8 cellular contexts compared by ENCODE assay signal in genomic region chr17:59329558-59330313, GRCh38. TPM values are rescaled to one million over a fixed set of nuclear protein-coding genes. Genes with fewer than 3 reads are reported as not detected.
A peak's percentile ranks its signal among the peaks of the same experiment; 100 is the strongest.
DNase-seq lines count a peak whose midpoint lies in the region; ATAC-seq and TF ChIP-seq lines count a peak whose summit lies in the region.

No MANE protein-coding gene starts in this region.

- intact Hi-C loops in heart right ventricle (cut with DNase I) = loop anchor here (1.0 to 10.0 kb wide), 12 partner anchors 37 to 113 kb away; no protein-coding TSS in a partner anchor

- ATAC-seq in GM18511 (IDR thresholded peaks at IDR 0.05; ENCODE audit: unreplicated experiment) = peak; percentile 37
- ATAC-seq in heart right ventricle = peak; percentile 36 to 74 (median 59)
- ATAC-seq in GM19463 (IDR thresholded peaks at IDR 0.05; ENCODE audit: unreplicated experiment) = no peak

- H3K36me3 ChIP-seq in MM.1S (replicated peaks; ENCODE audit: insufficient read depth, low read length) (no peaks in the 10 kb centered on the region), heart right ventricle (no peaks in the 10 kb centered on the region), trophoblast cell (ENCODE audit: control insufficient read depth in 1 of 2, insufficient read depth in 2 of 2, low read length in 2 of 2) (peaks cover 0 to 2% of the 10 kb centered on the region in 2 experiments)

- no peak overlapping the region for H3K18ac ChIP-seq in trophoblast cell (ENCODE audit: low read length)

- peak overlapping the region; percentile 100 for H3K4me2 ChIP-seq in MM.1S (ENCODE audit: low read depth, low read length)
- no peak overlapping the region for H3K4me2 ChIP-seq in trophoblast cell (ENCODE audit: low read length)

- H3K9ac ChIP-seq in MM.1S (ENCODE audit: low read length) = peak overlapping the region; percentile 31; the same call in 1 of the 2 replicates
- H3K9ac ChIP-seq in trophoblast cell (ENCODE audit: low read length) = no peak overlapping the region

- H3K4me3 ChIP-seq in MM.1S (ENCODE audit: low read length) (peak overlapping the region; percentile 19; the same call in 1 of the 2 replicates), astrocyte of the cerebellum (ENCODE audit: low read depth, low read length) (no peak overlapping the region), heart right ventricle (peak overlapping the region in 3 of 10 donors; percentile 0 to 98 (median 15)), trophoblast cell (ENCODE audit: low read depth, low read length) (no peak overlapping the region)

- no peak overlapping the region for H3K14ac ChIP-seq in trophoblast cell (ENCODE audit: low read length)

- TF ChIP-seq CTCF in MM.1S (IDR thresholded peaks at IDR 0.05; ENCODE audit: low read length) (peak; percentile 89), astrocyte of the cerebellum (IDR thresholded peaks at IDR 0.05; ENCODE audit: low read depth, low read length, missing control alignments) (peak; percentile 92), heart right ventricle (IDR thresholded peaks at IDR 0.05) (peak; percentile 68 to 96 (median 87))

- H3K27me3 ChIP-seq in MM.1S (replicated peaks; ENCODE audit: insufficient read depth, low read length) = no peaks in the 10 kb centered on the region
- H3K27me3 ChIP-seq in heart right ventricle = no peaks in the 10 kb centered on the region
- no peaks in the 10 kb centered on the region for H3K27me3 ChIP-seq in trophoblast cell (ENCODE audit: insufficient read depth, low read length)

- H4K20me1 ChIP-seq in MM.1S (ENCODE audit: insufficient read depth, low read length) = no peaks in the 10 kb centered on the region

- peak overlapping the region; percentile 70 for H2AFZ ChIP-seq in MM.1S (ENCODE audit: low read length)
- no peak overlapping the region for H2AFZ ChIP-seq in trophoblast cell (ENCODE audit: insufficient read depth, low read length, poor library complexity)

- peaks cover 18% of the 10 kb centered on the region for H3K79me1 ChIP-seq in trophoblast cell (ENCODE audit: low read length)

- H3K4ac ChIP-seq in trophoblast cell (ENCODE audit: low read depth, low read length) = no peak overlapping the region

- H3K9me2 ChIP-seq in MM.1S (replicated peaks; ENCODE audit: insufficient read depth, low read length) = no peaks in the 10 kb centered on the region

- no peak overlapping the region for H4K91ac ChIP-seq in trophoblast cell (ENCODE audit: low read depth, low read length)

- H2BK12ac ChIP-seq in trophoblast cell (ENCODE audit: low read length) = no peak overlapping the region

- no peak overlapping the region for H2BK5ac ChIP-seq in trophoblast cell (ENCODE audit: low read depth, low read length, poor library complexity)

- H3K4me1 ChIP-seq in MM.1S (ENCODE audit: low read length) = peaks cover 25% of the 10 kb centered on the region
- H3K4me1 ChIP-seq in heart right ventricle = peaks cover 6 to 65% (median 60%) of the 10 kb centered on the region in 9 donors
- H3K4me1 ChIP-seq in trophoblast cell (ENCODE audit: control insufficient read depth in 1 of 2, insufficient read depth in 2 of 2, low read length in 2 of 2) = peaks cover 11 to 24% of the 10 kb centered on the region in 2 experiments

- no peak overlapping the region for H2AK5ac ChIP-seq in trophoblast cell (ENCODE audit: low read length)

- in situ Hi-C loops in ACHN (cut with HindIII; ENCODE audit: low pct_ligation_motif_present, low pct_unique_long_range_greater_than_20kb, low sequenced_read_pairs) (loop anchor here (25.0 kb wide), 1 partner anchor 108 kb away; no protein-coding TSS in a partner anchor), astrocyte of the cerebellum (cut with HindIII; ENCODE audit: low sequenced_read_pairs) (loop anchor here (5.0 kb wide), 1 partner anchor 98 kb away; no protein-coding TSS in a partner anchor)

- H3F3A ChIP-seq in MM.1S (ENCODE audit: insufficient read depth, low read length) = peaks cover 19% of the 10 kb centered on the region

- no peaks in the 10 kb centered on the region for H3K9me3 ChIP-seq in MM.1S (replicated peaks; ENCODE audit: insufficient read depth, low read length)
- no peaks in the 10 kb centered on the region for H3K9me3 ChIP-seq in heart right ventricle
- H3K9me3 ChIP-seq in trophoblast cell (ENCODE audit: insufficient read depth, low read depth, low read length) = no peaks in the 10 kb centered on the region

- WGBS in heart right ventricle, 2 donors = 4 to 8% methylated on average over 8 of the region's 8 CpGs
- no CpG with 5 or more reads among the region's 8 CpGs for WGBS in trophoblast cell (ENCODE audit: extremely low coverage, insufficient coverage, insufficient read length)

- H3K27ac ChIP-seq in MM.1S (ENCODE audit: low read length) (peak overlapping the region; percentile 77), heart right ventricle (peak overlapping the region; percentile 74 to 99 (median 97)), trophoblast cell (ENCODE audit: low read depth, low read length) (peak overlapping the region; percentile 61)

- H4K8ac ChIP-seq in trophoblast cell (ENCODE audit: low read depth, low read length) = peak overlapping the region; percentile 7

- DNase-seq in ACHN = peak; percentile 78
- DNase-seq in MM.1S = peak; percentile 72
- peak; percentile 86 for DNase-seq in SKM-1 treated with dmso at 0.1 percent for 144 hours (lab: John Stamatoyannopoulos, UW; ENCODE audit: unreplicated experiment)
- peak; percentile 55 for DNase-seq in astrocyte of the cerebellum (ENCODE audit: low read depth)
- DNase-seq in heart right ventricle = peak; percentile 39 to 76
- DNase-seq in trophoblast cell = peak; percentile 85 to 95

- peaks cover 17% of the 10 kb centered on the region; the same call in 1 of the 2 replicates for H3K79me2 ChIP-seq in MM.1S (ENCODE audit: low read length)
- H3K79me2 ChIP-seq in trophoblast cell (ENCODE audit: control insufficient read depth, insufficient read depth, low read length, poor library complexity) = peaks cover 22% of the 10 kb centered on the region

- H2BK120ac ChIP-seq in trophoblast cell (ENCODE audit: insufficient read depth, low read length, poor library complexity) = no peak overlapping the region

- no peak overlapping the region for H3K23ac ChIP-seq in trophoblast cell (ENCODE audit: low read length)

- H4K12ac ChIP-seq in trophoblast cell (ENCODE audit: low read depth, low read length) = no peak overlapping the region

RNA-seq across cellular contexts. Expression of gene YPEL2, which starts 1.7 kb away (rescaled TPM):
- total RNA-seq in heart right ventricle = 10 to 100 TPM; 12.0 to 57.1 (median 42.0) TPM
- polyA plus RNA-seq in heart right ventricle = 10 to 100 TPM in 1 of 2 donors, 1 to 10 TPM in 1; 5.0 to 15.7 TPM
- 17.0 and 17.3 TPM in 2 replicates for polyA plus RNA-seq in trophoblast cell (2013)
